ENCODE assay signal across 11 cellular contexts in genomic region chr12:20376984-20377383, GRCh38. TPM values are rescaled to one million over a fixed set of nuclear protein-coding genes. Genes with fewer than 3 reads are reported as not detected.
DNase-seq lines count a peak whose midpoint lies in the region; ATAC-seq, FAIRE-seq and TF ChIP-seq lines count a peak whose summit lies in the region.
"Had no signal": no experiment of that assay in that cellular context is flagged by ENCODE, and none has a peak within 500 bp of the region (broad histone marks: within the 10 kb centered on the region; RNA-seq: fewer than 3 reads in every experiment).

No MANE protein-coding gene starts in this region.

- no peak overlapping the region for H3K27ac ChIP-seq in endothelial cell of umbilical vein (ENCODE audit: insufficient read depth, low read depth, low read length)
- H3K27ac ChIP-seq: SJCRH30 had no signal

- H3K9ac ChIP-seq in endothelial cell of umbilical vein (replicated peaks; ENCODE audit: extremely low read depth, insufficient read depth, low read length) = no peak overlapping the region

- no peaks in the 10 kb centered on the region for H3K9me3 Mint-ChIP-seq in neural crest cell
- H3K9me3 Mint-ChIP-seq: activated naive CD4-positive, alpha-beta T cell treated with anti-CD3 and anti-CD28 coated beads for 36 hours had no signal

- CTCF ChIA-PET in endothelial cell of umbilical vein (lab: Charles Lee) = interaction anchor here (0.9 to 2.4 kb wide), 7 partner anchors 9 to 638 kb away, joined by 3 to 18 read pairs (median 4); partner anchors contain the start of gene PDE3A

- DNase-seq in EL (peak; percentile 33), NAMALWA (ENCODE audit: low spot score) (peak; percentile 43), endothelial cell of umbilical vein (ENCODE audit: low read depth, low spot score) (peak; percentile 60), neural crest cell (ENCODE audit: low read depth, low spot score) (no peak), NCI-H1694 treated with DMSO at 0.1 percent for 48 hours (lab: John Stamatoyannopoulos, UW) (no peak), hippocampal formation (lab: John Stamatoyannopoulos, UW) (no peak), hypothalamus (lab: John Stamatoyannopoulos, UW) (no peak)
- DNase-seq: activated naive CD4-positive, alpha-beta T cell treated with anti-CD3 and anti-CD28 coated beads for 36 hours; islet precursor cell had no signal

- peaks cover 37% of the 10 kb centered on the region for H3K4me1 ChIP-seq in endothelial cell of umbilical vein (ENCODE audit: control insufficient read depth, extremely low read depth, insufficient read depth, low read length)
- H3K4me1 ChIP-seq: SJCRH30 had no signal

- no peak overlapping the region for H2AFZ ChIP-seq in endothelial cell of umbilical vein (ENCODE audit: low read depth, low read length)

- H3K79me2 ChIP-seq in endothelial cell of umbilical vein (ENCODE audit: control insufficient read depth, insufficient read depth, low read length) = peaks cover 58% of the 10 kb centered on the region

- intact Hi-C loops in endothelial cell of umbilical vein (cut with micrococcal nuclease) = loop anchor here (1.0 to 5.0 kb wide), 5 partner anchors 462 to 940 kb away; partner anchors contain the start of gene AEBP2

- H4K20me1 ChIP-seq in endothelial cell of umbilical vein (replicated peaks; ENCODE audit: control insufficient read depth, extremely low read depth, insufficient read depth, low read length) = no peaks in the 10 kb centered on the region

- TF ChIP-seq CTCF in endothelial cell of umbilical vein (IDR thresholded peaks at IDR 0.05; ENCODE audit: extremely low read depth in 1 of 2, insufficient read depth in 1 of 2, low read depth in 1 of 2, low read length in 2 of 2) = peak; percentile 22 to 35
- TF ChIP-seq CTCF in neural crest cell (conservative IDR thresholded peaks at IDR 0.05) = peak; percentile 69

- no peaks in the 10 kb centered on the region for H3K9me1 ChIP-seq in endothelial cell of umbilical vein (replicated peaks; ENCODE audit: control insufficient read depth, extremely low read depth, insufficient read depth, low read length)

- peaks cover 4% of the 10 kb centered on the region for H3K27me3 Mint-ChIP-seq in neural crest cell (ENCODE audit: low read depth)

- H3K9me3 ChIP-seq in endothelial cell of umbilical vein (replicated peaks; ENCODE audit: control insufficient read depth, insufficient read depth, low read length) = no peaks in the 10 kb centered on the region
- H3K9me3 ChIP-seq: SJCRH30 had no signal

- peaks cover 20% of the 10 kb centered on the region for H3K4me1 Mint-ChIP-seq in neural crest cell

- H3K4me2 ChIP-seq in endothelial cell of umbilical vein (ENCODE audit: insufficient read depth, low read length) = no peak overlapping the region

- FAIRE-seq in endothelial cell of umbilical vein (lab: Jason Lieb, UNC) = no peak

- POLR2A ChIA-PET in endothelial cell of umbilical vein (lab: Charles Lee) = no interaction called here

- H3K4me3 Mint-ChIP-seq in neural crest cell = no peak overlapping the region
- H3K4me3 Mint-ChIP-seq: activated naive CD4-positive, alpha-beta T cell treated with anti-CD3 and anti-CD28 coated beads for 36 hours had no signal

- TF ChIP-seq POLR2A in endothelial cell of umbilical vein (IDR thresholded peaks at IDR 0.05; ENCODE audit: low read depth, low read length) = no peak

- BruUV-seq in endothelial cell of umbilical vein (replicated peaks; lab: Mats Ljungman, UMichigan) = no TSS peak

- H3K4me3 ChIP-seq in endothelial cell of umbilical vein (replicated peaks in 1 of 3; ENCODE audit: insufficient read depth in 1 of 3, low read depth in 1 of 3, low read length in 3 of 3) = no peak overlapping the region
- H3K4me3 ChIP-seq: SJCRH30 had no signal

- no peak for ATAC-seq in GM18519 (IDR thresholded peaks at IDR 0.05; ENCODE audit: low FRiP score, unreplicated experiment)

- no peaks in the 10 kb centered on the region for H3K36me3 Mint-ChIP-seq in neural crest cell (ENCODE audit: low read depth)

- no peak overlapping the region for H3K27ac Mint-ChIP-seq in neural crest cell (ENCODE audit: unreplicated experiment)
- H3K27ac Mint-ChIP-seq: activated naive CD4-positive, alpha-beta T cell treated with anti-CD3 and anti-CD28 coated beads for 36 hours had no signal

- dilution Hi-C loops in endothelial cell of umbilical vein (cut with MboI; ENCODE audit: extremely low pct_ligation_motif_present, low sequenced_read_pairs) = no loop called here

- no peaks in the 10 kb centered on the region for H3K27me3 ChIP-seq in endothelial cell of umbilical vein (ENCODE audit: control insufficient read depth in 2 of 2, insufficient read depth in 2 of 2, low read length in 2 of 2)
- H3K27me3 ChIP-seq: SJCRH30 had no signal

- no peaks in the 10 kb centered on the region for H3K36me3 ChIP-seq in endothelial cell of umbilical vein (ENCODE audit: control insufficient read depth in 2 of 2, extremely low read depth in 1 of 2, insufficient read depth in 2 of 2, low read length in 2 of 2)
- H3K36me3 ChIP-seq: SJCRH30 had no signal

TF ChIP-seq in endothelial cell of umbilical vein, 7 proteins besides CTCF, POLR2A, EP300 and RAD21:
- TF ChIP-seq JUN (IDR thresholded peaks at IDR 0.05; ENCODE audit: borderline replicate concordance, insufficient read depth, insufficient read length, low read depth) (no peak), MAX (IDR thresholded peaks at IDR 0.05; ENCODE audit: insufficient read depth, insufficient read length) (no peak), POLR2AphosphoS5 (IDR thresholded peaks at IDR 0.05; ENCODE audit: insufficient read depth, low read depth, low read length) (no peak), MYC (IDR thresholded peaks at IDR 0.05; ENCODE audit: low read depth, low read length) (no peak), GATA2 (IDR thresholded peaks at IDR 0.05; ENCODE audit: insufficient read depth, insufficient read length, low read depth, low read length) (no peak)

RNA-seq across cellular contexts. Expression of gene PDE3A, which starts 8.6 kb away (rescaled TPM):
- total RNA-seq in endothelial cell of umbilical vein (25.7 and 27.4 TPM in 2 replicates), neural crest cell (2.4 and 2.7 TPM in 2 replicates)
- polyA plus RNA-seq in endothelial cell of umbilical vein = 12.9 and 14.0 TPM in 2 replicates
- 8.5 and 9.2 TPM in 2 replicates for polyA plus RNA-seq in endothelial cell of umbilical vein (2011; cell fraction: cytosol; rRNA removed)
- polyA plus RNA-seq in endothelial cell of umbilical vein (2011; cell fraction: nucleus; rRNA removed) = 29.2 and 33.7 TPM in 2 replicates
- polyA plus RNA-seq in endothelial cell of umbilical vein (2012) = 9.4 and 10.2 TPM in 2 replicates
- polyA minus RNA-seq in endothelial cell of umbilical vein = 75.7 and 87.0 TPM in 2 replicates
- polyA minus RNA-seq in endothelial cell of umbilical vein (2011; cell fraction: cytosol; rRNA and poly(A)+ RNA removed) = 151 TPM
- 146 and 150 TPM in 2 replicates for polyA minus RNA-seq in endothelial cell of umbilical vein (2011; cell fraction: nucleus; rRNA and poly(A)+ RNA removed)
- total RNA-seq: activated naive CD4-positive, alpha-beta T cell treated with anti-CD3 and anti-CD28 coated beads for 36 hours had no signal

Comparison
In these comparisons a context has a peak if more than half of its experiments do, and no peak if none do; other contexts are left out.
1. DNase-seq: peak in EL (single experiment), NAMALWA (single experiment) and endothelial cell of umbilical vein (single experiment); none in neural crest cell (single experiment), NCI-H1694 treated with DMSO at 0.1 percent for 48 hours (single experiment), hippocampal formation (0 of 2) and hypothalamus (0 of 51).